Comparison of ENCODE assay signal across 10 cellular contexts in the genomic region with DNA sequence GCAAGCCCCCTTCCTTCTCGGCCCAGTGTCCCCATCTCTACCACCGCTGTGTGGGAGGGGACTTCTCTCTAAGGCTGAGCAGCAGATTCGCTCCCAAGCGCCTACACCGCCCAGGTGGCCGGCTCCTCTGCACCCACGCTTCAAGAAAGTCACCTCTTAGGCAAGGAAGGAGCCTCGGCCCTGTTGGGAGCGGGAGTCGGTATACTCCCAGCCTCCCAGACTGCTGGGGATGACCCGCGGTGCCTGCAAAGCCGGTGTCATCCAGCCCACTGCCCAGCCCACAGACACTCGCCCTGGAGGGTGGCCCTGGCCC. TPM values are rescaled to one million over a fixed set of nuclear protein-coding genes. Genes with fewer than 3 reads are reported as not detected.
DNase-seq lines count a peak whose midpoint lies in the region; ATAC-seq, FAIRE-seq and TF ChIP-seq lines count a peak whose summit lies in the region.
"Had no signal": no experiment of that assay in that cellular context is flagged by ENCODE, and none has a peak within 500 bp of the region (broad histone marks: within the 10 kb centered on the region; RNA-seq: fewer than 3 reads in every experiment).

No MANE protein-coding gene starts in this region.

- TF ChIP-seq POLR2A in endothelial cell of umbilical vein (IDR thresholded peaks at IDR 0.05; ENCODE audit: low read depth, low read length): no peak
- TF ChIP-seq POLR2A in ovary (IDR thresholded peaks at IDR 0.05): no peak

- H4K20me1 ChIP-seq in endothelial cell of umbilical vein (replicated peaks; ENCODE audit: control insufficient read depth, extremely low read depth, insufficient read depth, low read length): no peaks in the 10 kb centered on the region

- CTCF ChIA-PET in endothelial cell of umbilical vein (lab: Charles Lee): interaction anchor here (2.7 to 3.1 kb wide), 2 partner anchors 70 to 99 kb away, joined by 23 to 29 read pairs; no protein-coding TSS in a partner anchor

- WGBS in ovary, 3 donors: 17 to 20% (median 19%) methylated on average over 14 of the region's 14 CpGs

- no peaks in the 10 kb centered on the region for H3K9me1 ChIP-seq in endothelial cell of umbilical vein (replicated peaks; ENCODE audit: control insufficient read depth, extremely low read depth, insufficient read depth, low read length)

- no peak for TF ChIP-seq CTCF in endothelial cell of umbilical vein (IDR thresholded peaks at IDR 0.05; ENCODE audit: extremely low read depth in 1 of 2, insufficient read depth in 1 of 2, low read depth in 1 of 2, low read length in 2 of 2)
- no peak for TF ChIP-seq CTCF in ovary (IDR thresholded peaks at IDR 0.05)

- FAIRE-seq in endothelial cell of umbilical vein (lab: Jason Lieb, UNC) (no peak), RCC 7860 (lab: Jason Lieb, UNC) (no peak)
- FAIRE-seq: islet of Langerhans had no signal

- no peak for ATAC-seq in CD4-positive, CD25-positive, alpha-beta regulatory T cell (ENCODE audit: low read depth in 2 of 2)

- peaks cover 53% of the 10 kb centered on the region for H3K27me3 Mint-ChIP-seq in CD4-positive, CD25-positive, alpha-beta regulatory T cell

- peaks cover 3% of the 10 kb centered on the region for H3K27me3 ChIP-seq in CD4-positive, CD25-positive, alpha-beta regulatory T cell (ENCODE audit: control insufficient read depth, insufficient read depth, low read length)
- H3K27me3 ChIP-seq in NT2/D1 (ENCODE audit: insufficient read depth, insufficient read length): peaks cover 13% of the 10 kb centered on the region
- peaks cover 0 to 2% of the 10 kb centered on the region in 2 experiments for H3K27me3 ChIP-seq in endothelial cell of umbilical vein (ENCODE audit: control insufficient read depth in 2 of 2, insufficient read depth in 2 of 2, low read length in 2 of 2)
- no peaks in the 10 kb centered on the region for H3K27me3 ChIP-seq in ovary

- H3K9me3 Mint-ChIP-seq in CD4-positive, CD25-positive, alpha-beta regulatory T cell: peaks cover 0 to 3% (median 0%) of the 10 kb centered on the region in 7 donors

- no peak overlapping the region for H3K27ac ChIP-seq in CD4-positive, CD25-positive, alpha-beta regulatory T cell (ENCODE audit: insufficient read depth, low read length, poor library complexity, severe bottlenecking)
- no peak overlapping the region for H3K27ac ChIP-seq in endothelial cell of umbilical vein (ENCODE audit: insufficient read depth, low read depth, low read length)
- no peak overlapping the region for H3K27ac ChIP-seq in ovary

- peaks cover 0 to 13% (median 6%) of the 10 kb centered on the region in 4 donors for H3K4me1 Mint-ChIP-seq in CD4-positive, CD25-positive, alpha-beta regulatory T cell

- H3K36me3 Mint-ChIP-seq in CD4-positive, CD25-positive, alpha-beta regulatory T cell: no peaks in the 10 kb centered on the region

- no peak for DNase-seq in CD4-positive, CD25-positive, alpha-beta regulatory T cell
- no peak for DNase-seq in NT2/D1 (ENCODE audit: low read depth, low spot score)
- DNase-seq in endothelial cell of umbilical vein (ENCODE audit: low read depth, low spot score): no peak
- no peak for DNase-seq in ovary
- DNase-seq in NOMO-1 (lab: John Stamatoyannopoulos, UW; ENCODE audit: unreplicated experiment in 2 of 2): no peak
- DNase-seq in RCC 7860 (ENCODE audit: low spot score): no peak
- no peak for DNase-seq in kidney glomerular epithelial cell (lab: John Stamatoyannopoulos, UW)
- DNase-seq in NCI-H748 (lab: John Stamatoyannopoulos, UW; ENCODE audit: unreplicated experiment): no peak
- DNase-seq: NCI-H524 treated with DMSO at 0.1 percent for 48 hours had no signal

- peak overlapping the region; percentile 98 for H2AFZ ChIP-seq in endothelial cell of umbilical vein (ENCODE audit: low read depth, low read length)

- no peak overlapping the region for H3K4me2 ChIP-seq in endothelial cell of umbilical vein (ENCODE audit: insufficient read depth, low read length)

- H3K9me3 ChIP-seq in CD4-positive, CD25-positive, alpha-beta regulatory T cell (ENCODE audit: control insufficient read depth in 2 of 2, low read length in 2 of 2): no peaks in the 10 kb centered on the region
- H3K9me3 ChIP-seq in NT2/D1 (ENCODE audit: insufficient read depth, low read length) (no peaks in the 10 kb centered on the region), endothelial cell of umbilical vein (replicated peaks; ENCODE audit: control insufficient read depth, insufficient read depth, low read length) (no peaks in the 10 kb centered on the region), ovary (no peaks in the 10 kb centered on the region)

- no peak overlapping the region for H3K27ac Mint-ChIP-seq in CD4-positive, CD25-positive, alpha-beta regulatory T cell

- no peaks in the 10 kb centered on the region for H3K79me2 ChIP-seq in endothelial cell of umbilical vein (ENCODE audit: control insufficient read depth, insufficient read depth, low read length)

- intact Hi-C loops in endothelial cell of umbilical vein (cut with micrococcal nuclease) (no loop called here), ovary (cut with DNase I) (no loop called here)

- peaks cover 7% of the 10 kb centered on the region for H3K4me1 ChIP-seq in CD4-positive, CD25-positive, alpha-beta regulatory T cell (ENCODE audit: control insufficient read depth, insufficient read depth, low read length, poor library complexity, severe bottlenecking)
- peaks cover 11% of the 10 kb centered on the region for H3K4me1 ChIP-seq in NT2/D1 (ENCODE audit: insufficient read depth, insufficient read length)
- peaks cover 2% of the 10 kb centered on the region for H3K4me1 ChIP-seq in endothelial cell of umbilical vein (ENCODE audit: control insufficient read depth, extremely low read depth, insufficient read depth, low read length)
- H3K4me1 ChIP-seq in ovary (ENCODE audit: insufficient read depth): no peaks in the 10 kb centered on the region

- H3K9ac ChIP-seq in NT2/D1 (ENCODE audit: insufficient read length, low read depth): peak overlapping the region; percentile 66
- H3K9ac ChIP-seq in endothelial cell of umbilical vein (replicated peaks; ENCODE audit: extremely low read depth, insufficient read depth, low read length): no peak overlapping the region

- BruUV-seq in endothelial cell of umbilical vein (replicated peaks; lab: Mats Ljungman, UMichigan): no TSS peak

- TF ChIP-seq EP300 in ovary (IDR thresholded peaks at IDR 0.05): no peak

- POLR2A ChIA-PET in endothelial cell of umbilical vein (lab: Charles Lee): no interaction called here

- H3K4me3 ChIP-seq in CD4-positive, CD25-positive, alpha-beta regulatory T cell (ENCODE audit: low read depth, low read length): no peak overlapping the region
- H3K4me3 ChIP-seq in NT2/D1 (ENCODE audit: insufficient read length, low read depth) (peak overlapping the region; percentile 48), endothelial cell of umbilical vein (replicated peaks in 1 of 3; ENCODE audit: insufficient read depth in 1 of 3, low read depth in 1 of 3, low read length in 3 of 3) (peak overlapping the region in 1 of 3 experiments; percentile 33), ovary (peak overlapping the region; percentile 31)

- peak overlapping the region in 3 of 4 donors; percentile 46 to 58 (median 47) for H3K4me3 Mint-ChIP-seq in CD4-positive, CD25-positive, alpha-beta regulatory T cell

- dilution Hi-C loops in endothelial cell of umbilical vein (cut with MboI; ENCODE audit: extremely low pct_ligation_motif_present, low sequenced_read_pairs): no loop called here

- no peaks in the 10 kb centered on the region for H3K36me3 ChIP-seq in CD4-positive, CD25-positive, alpha-beta regulatory T cell (ENCODE audit: control insufficient read depth, insufficient read depth, low read length)
- H3K36me3 ChIP-seq in NT2/D1 (ENCODE audit: insufficient read depth, insufficient read length, low read length) (no peaks in the 10 kb centered on the region), endothelial cell of umbilical vein (ENCODE audit: control insufficient read depth in 2 of 2, extremely low read depth in 1 of 2, insufficient read depth in 2 of 2, low read length in 2 of 2) (no peaks in the 10 kb centered on the region), ovary (no peaks in the 10 kb centered on the region)

TF ChIP-seq in endothelial cell of umbilical vein, 7 proteins besides CTCF, POLR2A, EP300 and RAD21 (continues in another document):
- TF ChIP-seq EZH2 (IDR thresholded peaks at IDR 0.05; ENCODE audit: borderline replicate concordance, low read depth, low read length, severe bottlenecking): no peak
- TF ChIP-seq POLR2AphosphoS5 (IDR thresholded peaks at IDR 0.05; ENCODE audit: insufficient read depth, low read depth, low read length): no peak
- TF ChIP-seq JUN (IDR thresholded peaks at IDR 0.05; ENCODE audit: borderline replicate concordance, insufficient read depth, insufficient read length, low read depth): no peak
- no peak for TF ChIP-seq FOS (IDR thresholded peaks at IDR 0.05; ENCODE audit: borderline replicate concordance, insufficient read depth, low read length)
- no peak for TF ChIP-seq MYC (IDR thresholded peaks at IDR 0.05; ENCODE audit: low read depth, low read length)

RNA-seq across cellular contexts. Expression of a gene that starts 0.5 kb away (rescaled TPM):
- total RNA-seq in CD4-positive, CD25-positive, alpha-beta regulatory T cell: not detected
- not detected for polyA plus RNA-seq in CD4-positive, CD25-positive, alpha-beta regulatory T cell
- total RNA-seq in endothelial cell of umbilical vein (not detected in 2 replicates), ovary (under 1 TPM in 2 of 7 donors, not detected in 5; 0.12 to 0.15 TPM)
- polyA plus RNA-seq in endothelial cell of umbilical vein (0.03 and 0.08 TPM in 2 replicates), ovary (1 to 10 TPM in 1 of 2 donors, under 1 TPM in 1; 0.35 to 1.0 TPM)
- polyA plus RNA-seq in endothelial cell of umbilical vein (2011; cell fraction: cytosol; rRNA removed): 0.03 and 0.05 TPM in 2 replicates
- polyA plus RNA-seq in endothelial cell of umbilical vein (2011; cell fraction: nucleus; rRNA removed): not detected in 2 replicates
- polyA plus RNA-seq in endothelial cell of umbilical vein (2012): 0.11 TPM in 1 of 2 replicates, not detected in the other
- polyA minus RNA-seq in endothelial cell of umbilical vein: not detected in 2 replicates
- polyA minus RNA-seq in endothelial cell of umbilical vein (2011; cell fraction: cytosol; rRNA and poly(A)+ RNA removed): not detected
- not detected in 2 replicates for polyA minus RNA-seq in endothelial cell of umbilical vein (2011; cell fraction: nucleus; rRNA and poly(A)+ RNA removed)

RNA-seq across cellular contexts. Expression of a gene that starts 19.7 kb away (rescaled TPM):
- total RNA-seq in CD4-positive, CD25-positive, alpha-beta regulatory T cell: not detected
- polyA plus RNA-seq in CD4-positive, CD25-positive, alpha-beta regulatory T cell: under 1 TPM in 2 of 4 donors, not detected in 2; 0.13 to 0.52 TPM
- not detected in 2 replicates for total RNA-seq in endothelial cell of umbilical vein
- not detected in 2 replicates for polyA plus RNA-seq in endothelial cell of umbilical vein
- polyA plus RNA-seq in endothelial cell of umbilical vein (2011; cell fraction: cytosol; rRNA removed): not detected in 2 replicates
- not detected in 2 replicates for polyA plus RNA-seq in endothelial cell of umbilical vein (2011; cell fraction: nucleus; rRNA removed)
- 0.05 TPM in 1 of 2 replicates, not detected in the other for polyA plus RNA-seq in endothelial cell of umbilical vein (2012)
- not detected in 2 replicates for polyA minus RNA-seq in endothelial cell of umbilical vein
- polyA minus RNA-seq in endothelial cell of umbilical vein (2011; cell fraction: cytosol; rRNA and poly(A)+ RNA removed): not detected
- polyA minus RNA-seq in endothelial cell of umbilical vein (2011; cell fraction: nucleus; rRNA and poly(A)+ RNA removed): not detected in 2 replicates
- not detected for total RNA-seq in ovary
- polyA plus RNA-seq in ovary: under 1 TPM; 0.22 to 0.27 TPM
